Comparison of ENCODE assay signal across 19 cellular contexts in the genomic region with DNA sequence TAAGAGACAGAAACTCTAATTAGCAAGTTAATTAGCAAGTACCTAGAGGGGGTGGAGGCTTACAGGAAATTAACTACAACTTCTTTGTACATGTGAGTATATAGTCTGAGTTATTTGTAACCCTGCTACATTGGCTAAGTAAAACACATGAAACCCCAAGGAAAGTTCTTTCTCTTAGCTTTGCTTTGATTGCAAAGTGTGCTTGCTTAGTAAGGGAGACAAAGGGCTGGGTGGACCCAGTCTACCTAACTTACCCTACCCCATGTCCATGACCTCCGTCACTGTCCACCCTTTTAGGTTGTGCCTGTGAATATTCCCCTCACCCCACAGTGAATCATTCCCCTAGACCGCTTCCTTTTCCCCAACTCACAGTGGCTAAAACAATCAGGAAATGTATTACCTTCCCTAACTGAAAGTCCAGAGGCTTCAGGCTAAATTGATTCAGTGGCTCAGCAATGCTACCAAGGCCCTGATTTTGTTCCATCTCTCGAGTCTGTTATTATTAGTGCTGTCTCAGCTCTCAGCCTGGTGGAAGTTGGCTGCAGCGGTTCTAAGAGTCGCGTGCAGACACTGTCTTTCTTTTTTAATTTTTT. TPM values are rescaled to one million over a fixed set of nuclear protein-coding genes. Genes with fewer than 3 reads are reported as not detected.
DNase-seq lines count a peak whose midpoint lies in the region; ATAC-seq, FAIRE-seq and TF ChIP-seq lines count a peak whose summit lies in the region.
"Had no signal": no experiment of that assay in that cellular context is flagged by ENCODE, and none has a peak within 500 bp of the region (broad histone marks: within the 10 kb centered on the region; RNA-seq: fewer than 3 reads in every experiment).

No MANE protein-coding gene starts in this region.

- H3K79me2 ChIP-seq in mammary epithelial cell (ENCODE audit: insufficient read depth, low read length) (no peaks in the 10 kb centered on the region), keratinocyte (ENCODE audit: control insufficient read depth, insufficient read depth, low read length) (no peaks in the 10 kb centered on the region)

- H3K27me3 ChIP-seq in BLaER1 treated with 17β-estradiol and CSF1 and Interleukin-3, amounts not matched to agents 10 nM and 100 nM, result no peaks in the 10 kb centered on the region
- H3K27me3 ChIP-seq in mammary epithelial cell (ENCODE audit: insufficient read depth, low read length) (no peaks in the 10 kb centered on the region), keratinocyte (ENCODE audit: control insufficient read depth, extremely low read depth, insufficient read depth, low read length) (no peaks in the 10 kb centered on the region)
- H3K27me3 ChIP-seq: ovary had no signal

- ATAC-seq in HG03280 (IDR thresholded peaks at IDR 0.05; ENCODE audit: unreplicated experiment), result no peak
- ATAC-seq: GM12878, Right ventricle myocardium inferior had no signal

- H3K4me2 ChIP-seq in BLaER1 treated with 17β-estradiol and CSF1 and Interleukin-3, amounts not matched to agents 10 nM and 100 nM, result peak overlapping the region in 10 of 11 experiments; percentile 9 to 64 (median 36); a peak in 13 of 22 replicates
- H3K4me2 ChIP-seq in mammary epithelial cell (ENCODE audit: insufficient read depth, low read depth, low read length) (peak overlapping the region; percentile 61), keratinocyte (ENCODE audit: control insufficient read depth, extremely low read depth, insufficient read depth, low read depth, low read length) (peak overlapping the region; percentile 82)
- H3K4me2 ChIP-seq: KMS-11 had no signal

- no peaks in the 10 kb centered on the region for H4K20me1 ChIP-seq in BLaER1 treated with 17β-estradiol and CSF1 and Interleukin-3, amounts not matched to agents 10 nM and 100 nM
- H4K20me1 ChIP-seq in mammary epithelial cell (ENCODE audit: insufficient read depth, low read length), result no peaks in the 10 kb centered on the region
- H4K20me1 ChIP-seq in keratinocyte (ENCODE audit: control insufficient read depth, extremely low read depth, insufficient read depth, low read length), result no peaks in the 10 kb centered on the region

- DNase-seq in NCI-H226, result peak; percentile 14
- peak; percentile 94 for DNase-seq in mammary epithelial cell
- DNase-seq in keratinocyte (ENCODE audit: low read depth, low spot score), result no peak
- DNase-seq in GM19238 (ENCODE audit: insufficient read length, low spot score), result no peak
- DNase-seq in NCI-H187 treated with DMSO at 0.1 percent for 48 hours (lab: John Stamatoyannopoulos, UW), result no peak
- no peak for DNase-seq in NCI-H526 (lab: John Stamatoyannopoulos, UW)
- DNase-seq: activated CD4-positive, alpha-beta memory T cell treated with anti-CD3 and anti-CD28 coated beads, Interleukin-2, amount 10 ng/mL, durations not matched to agents 7 days and 5 days; anterior cingulate cortex; DMS53; mucosa of descending colon; NCI-H1694 treated with DMSO at 0.1 percent for 48 hours; NCI-H69; ovary had no signal

- H3K9me3 ChIP-seq in BLaER1 treated with 17β-estradiol and CSF1 and Interleukin-3, amounts not matched to agents 10 nM and 100 nM (replicated peaks in 1 of 11), result peaks cover 4 to 33% (median 19%) of the 10 kb centered on the region in 11 experiments; a peak in 21 of 22 replicates
- H3K9me3 ChIP-seq in mammary epithelial cell (replicated peaks; ENCODE audit: insufficient read depth, low read length) (no peaks in the 10 kb centered on the region), keratinocyte (ENCODE audit: control insufficient read depth, low read depth, low read length) (no peaks in the 10 kb centered on the region)
- H3K9me3 ChIP-seq: mucosa of descending colon, ovary, thoracic aorta had no signal

- WGBS in mammary epithelial cell (ENCODE audit: low coverage, missing lambda C conversion rate), result 46% methylated on average over 6 of the region's 6 CpGs

- intact Hi-C loops in mammary epithelial cell (cut with micrococcal nuclease), result loop anchor here (2.0 kb wide), 1 partner anchor 197 kb away; no protein-coding TSS in a partner anchor

- FAIRE-seq in keratinocyte (lab: Jason Lieb, UNC), result no peak
- FAIRE-seq: GM12878 had no signal

- H3K4me1 ChIP-seq in BLaER1 treated with 17β-estradiol and CSF1 and Interleukin-3, amounts not matched to agents 10 nM and 100 nM, result peaks cover 15 to 39% (median 27%) of the 10 kb centered on the region in 10 experiments; a peak in 19 of 20 replicates
- peaks cover 22% of the 10 kb centered on the region for H3K4me1 ChIP-seq in mammary epithelial cell (ENCODE audit: insufficient read depth, low read length)
- H3K4me1 ChIP-seq in keratinocyte (ENCODE audit: control insufficient read depth, extremely low read depth, insufficient read depth, low read length), result peaks cover 19% of the 10 kb centered on the region

- dilution Hi-C loops in mammary epithelial cell (cut with HindIII; ENCODE audit: low sequenced_read_pairs), result loop anchor here (5.0 kb wide), 2 partner anchors 33 to 37 kb away; partner anchors contain the start of gene RYR3
- dilution Hi-C loops in keratinocyte (cut with MboI; ENCODE audit: extremely low pct_ligation_motif_present, low sequenced_read_pairs), result no loop called here

- CTCF ChIA-PET in mammary epithelial cell (lab: Charles Lee; ENCODE audit: low non-redundant PET), result no interaction called here

- TSS peak; percentile 30 for BruUV-seq in mammary epithelial cell (replicated peaks; lab: Mats Ljungman, UMichigan)

- H3K9ac ChIP-seq in BLaER1 treated with 17β-estradiol and CSF1 and Interleukin-3, amounts not matched to agents 10 nM and 100 nM, result peak overlapping the region in 1 of 11 experiments; percentile 58; a peak in 2 of 22 replicates
- H3K9ac ChIP-seq in mammary epithelial cell (ENCODE audit: insufficient read depth, low read length) (peak overlapping the region; percentile 62), keratinocyte (ENCODE audit: control insufficient read depth, extremely low read depth, insufficient read depth, low read length) (peak overlapping the region; percentile 64)
- H3K9ac ChIP-seq: KMS-11 had no signal

- no peaks in the 10 kb centered on the region for H3K9me1 ChIP-seq in keratinocyte (ENCODE audit: control insufficient read depth, extremely low read depth, insufficient read depth, low read length)

- H3K4me3 ChIP-seq in BLaER1 treated with 17β-estradiol and CSF1 and Interleukin-3, amounts not matched to agents 10 nM and 100 nM, result no peak overlapping the region; a peak in 1 of 20 replicates
- H3K4me3 ChIP-seq in mammary epithelial cell (replicated peaks in 1 of 3; ENCODE audit: insufficient read depth in 1 of 3, low read depth in 2 of 3, low read length in 3 of 3), result no peak overlapping the region
- H3K4me3 ChIP-seq in keratinocyte (ENCODE audit: control insufficient read depth in 2 of 3, extremely low read depth in 1 of 3, insufficient read depth in 2 of 3, low read depth in 1 of 3, low read length in 3 of 3), result peak overlapping the region in 2 of 3 experiments; percentile 6 to 43
- H3K4me3 ChIP-seq: GM12878, mucosa of descending colon, ovary, thoracic aorta had no signal

- in situ Hi-C loops in mammary epithelial cell (cut with MboI; ENCODE audit: low sequenced_read_pairs in 2 of 2), result no loop called here

- no peak for TF ChIP-seq CTCF in mammary epithelial cell (conservative IDR thresholded peaks at IDR 0.05 in 1 of 2, IDR thresholded peaks at IDR 0.05 in 1 of 2; ENCODE audit: extremely low read depth in 1 of 2, insufficient read depth in 1 of 2, low read depth in 1 of 2, low read length in 2 of 2)
- no peak for TF ChIP-seq CTCF in keratinocyte (optimal IDR thresholded peaks at IDR 0.05 in 1 of 3, IDR thresholded peaks at IDR 0.05 in 1 of 3, conservative IDR thresholded peaks at IDR 0.05 in 1 of 3; ENCODE audit: extremely low read depth in 1 of 3, insufficient read depth in 2 of 3, low read length in 3 of 3)

- H2AFZ ChIP-seq in mammary epithelial cell (ENCODE audit: low read depth, low read length) (peak overlapping the region; percentile 72), keratinocyte (ENCODE audit: control insufficient read depth, low read length) (peak overlapping the region; percentile 76)

- no peaks in the 10 kb centered on the region for H3K36me3 ChIP-seq in BLaER1 treated with 17β-estradiol and CSF1 and Interleukin-3, amounts not matched to agents 10 nM and 100 nM
- H3K36me3 ChIP-seq in mammary epithelial cell (ENCODE audit: insufficient read depth, low read length), result no peaks in the 10 kb centered on the region
- H3K36me3 ChIP-seq in keratinocyte (ENCODE audit: control insufficient read depth in 2 of 2, extremely low read depth in 1 of 2, insufficient read depth in 2 of 2, low read length in 2 of 2), result no peaks in the 10 kb centered on the region
- H3K36me3 ChIP-seq: ovary, thoracic aorta had no signal

- H3K27ac ChIP-seq in BLaER1 treated with 17β-estradiol and CSF1 and Interleukin-3, amounts not matched to agents 10 nM and 100 nM, result peak overlapping the region in 5 of 11 experiments; percentile 13 to 88 (median 69); a peak in 8 of 22 replicates
- H3K27ac ChIP-seq in mammary epithelial cell (ENCODE audit: insufficient read depth, low read depth, low read length) (peak overlapping the region; percentile 96), keratinocyte (ENCODE audit: control insufficient read depth, insufficient read depth, low read length) (peak overlapping the region; percentile 98)
- H3K27ac ChIP-seq: KMS-11, ovary, thoracic aorta had no signal

RNA-seq across cellular contexts. Expression of gene RYR3, which starts 31.1 kb away (rescaled TPM):
- total RNA-seq in mammary epithelial cell, result under 1 TPM; under 0.01 to 0.07 TPM
- polyA plus RNA-seq in mammary epithelial cell (0.27 TPM), keratinocyte (0.01 to 0.09 TPM (median 0.04 TPM) in 3 replicates)
- polyA minus RNA-seq in mammary epithelial cell (0.05 TPM), keratinocyte (0.06 to 0.10 TPM (median 0.07 TPM) in 3 replicates)
- not detected for polyA plus RNA-seq in keratinocyte (2011; ENCODE audit: low read depth)
- polyA plus RNA-seq in keratinocyte (2011; cell fraction: cytosol; rRNA removed), result under 0.01 and 0.01 TPM in 2 replicates
- polyA plus RNA-seq in keratinocyte (2011; cell fraction: nucleus; rRNA removed), result 0.09 and 0.25 TPM in 2 replicates
- polyA plus RNA-seq in keratinocyte (2012; ENCODE audit: low replicate concordance), result 0.31 and 0.32 TPM in 2 replicates
- polyA minus RNA-seq in keratinocyte (2011; cell fraction: cytosol; rRNA and poly(A)+ RNA removed), result not detected
- 0.16 and 0.21 TPM in 2 replicates for polyA minus RNA-seq in keratinocyte (2011; cell fraction: nucleus; rRNA and poly(A)+ RNA removed)
- total RNA-seq: activated CD4-positive, alpha-beta memory T cell treated with anti-CD3 and anti-CD28 coated beads, Interleukin-2, amount 10 ng/mL, durations not matched to agents 7 days and 5 days; Right ventricle myocardium inferior had no signal

Comparison
In these comparisons a context has a peak if more than half of its experiments do, and no peak if none do; other contexts are left out.
1. H3K4me3 ChIP-seq: peak in keratinocyte (2 of 3); none in BLaER1 treated with 17β-estradiol and CSF1 and Interleukin-3, amounts not matched to agents 10 nM and 100 nM (0 of 10) and mammary epithelial cell (0 of 3).
2. DNase-seq: peak in NCI-H226 (single experiment) and mammary epithelial cell (single experiment); none in keratinocyte (single experiment), GM19238 (single experiment), NCI-H187 treated with DMSO at 0.1 percent for 48 hours (single experiment) and NCI-H526 (0 of 2).
3. Peak in every context shown above with its lines, with median percentiles within 50 percentile points of each other: H3K4me2 ChIP-seq.